19 cellular contexts compared by ENCODE assay signal in the genomic region with DNA sequence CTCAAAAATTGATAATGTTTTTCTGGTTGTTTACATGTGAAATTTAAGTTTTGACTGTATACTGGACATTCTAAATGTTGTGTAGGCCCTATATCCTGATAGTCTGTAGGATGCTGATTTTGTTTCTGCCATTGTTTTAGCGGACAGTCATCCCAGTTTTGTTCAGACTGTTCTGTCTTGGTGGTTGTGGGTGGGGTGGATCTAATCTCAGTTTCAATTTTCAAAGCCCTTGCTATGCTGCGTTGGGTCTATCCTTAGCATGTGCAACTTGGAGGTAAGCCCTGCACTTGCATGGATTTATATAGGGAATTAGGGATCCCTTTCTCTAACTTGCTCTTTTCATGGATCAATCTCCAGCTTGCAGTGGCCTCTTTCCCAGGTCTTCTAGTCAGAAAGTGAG. TPM values are rescaled to one million over a fixed set of nuclear protein-coding genes. Genes with fewer than 3 reads are reported as not detected.
A peak's percentile ranks its signal among the peaks of the same experiment; 100 is the strongest.
DNase-seq lines count a peak whose midpoint lies in the region; ATAC-seq, FAIRE-seq and TF ChIP-seq lines count a peak whose summit lies in the region.
"Had no signal": no experiment of that assay in that cellular context is flagged by ENCODE, and none has a peak within 500 bp of the region (broad histone marks: within the 10 kb centered on the region; RNA-seq: fewer than 3 reads in every experiment).

No MANE protein-coding gene starts in this region.

- H3K9me3 ChIP-seq in mammary epithelial cell (replicated peaks; ENCODE audit: insufficient read depth, low read length) (no peaks in the 10 kb centered on the region), H1 (ENCODE audit: insufficient read depth in 2 of 2, low read depth in 1 of 2, low read length in 1 of 2) (no peaks in the 10 kb centered on the region), osteoblast (ENCODE audit: low read depth, low read length) (no peaks in the 10 kb centered on the region)
- H3K9me3 ChIP-seq: A549; BLaER1 treated with 17β-estradiol and CSF1 and Interleukin-3, amounts not matched to agents 10 nM and 100 nM had no signal

- H3K27me3 Mint-ChIP-seq in MCF 10A (ENCODE audit: insufficient read depth, unreplicated experiment), result no peaks in the 10 kb centered on the region
- H3K27me3 Mint-ChIP-seq: B cell; CD4-positive, alpha-beta T cell had no signal

- peaks cover 5% of the 10 kb centered on the region for H3K4me1 Mint-ChIP-seq in MCF 10A (ENCODE audit: insufficient read depth, unreplicated experiment)
- H3K4me1 Mint-ChIP-seq: B cell had no signal

- no peak overlapping the region for H2AFZ ChIP-seq in mammary epithelial cell (ENCODE audit: low read depth, low read length)
- no peak overlapping the region for H2AFZ ChIP-seq in KMS-11 (ENCODE audit: low read depth)
- H2AFZ ChIP-seq in H1 (ENCODE audit: low read length), result no peak overlapping the region
- peak overlapping the region; percentile 33 for H2AFZ ChIP-seq in osteoblast (ENCODE audit: low read length)

- H3K36me3 Mint-ChIP-seq in MCF 10A (ENCODE audit: insufficient read depth, unreplicated experiment), result peaks cover 17% of the 10 kb centered on the region

- peak overlapping the region; percentile 39 for H3K27ac Mint-ChIP-seq in MCF 10A (ENCODE audit: low read depth, unreplicated experiment)
- H3K27ac Mint-ChIP-seq: B cell; CD4-positive, alpha-beta T cell had no signal

- no peak overlapping the region for H3K9ac ChIP-seq in mammary epithelial cell (ENCODE audit: insufficient read depth, low read length)
- no peak overlapping the region for H3K9ac ChIP-seq in KMS-11
- H3K9ac ChIP-seq in H1 (replicated peaks in 1 of 4; ENCODE audit: extremely low read depth in 1 of 4, low read depth in 3 of 4, low read length in 3 of 4), result no peak overlapping the region
- H3K9ac ChIP-seq: BLaER1 treated with 17β-estradiol and CSF1 and Interleukin-3, amounts not matched to agents 10 nM and 100 nM had no signal

- no peak for TF ChIP-seq EP300 in H1 (IDR thresholded peaks at IDR 0.05; ENCODE audit: borderline replicate concordance in 1 of 2, low read depth in 2 of 2, low read length in 2 of 2)

- no peak for TF ChIP-seq POLR2A in H1 (IDR thresholded peaks at IDR 0.05; ENCODE audit: control extremely low read depth in 1 of 2, low read depth in 2 of 2, low read length in 2 of 2)

- no peak overlapping the region for H3K27ac ChIP-seq in mammary epithelial cell (ENCODE audit: insufficient read depth, low read depth, low read length)
- no peak overlapping the region for H3K27ac ChIP-seq in KMS-11
- no peak overlapping the region for H3K27ac ChIP-seq in H1 (ENCODE audit: low read depth, low read length)
- no peak overlapping the region for H3K27ac ChIP-seq in osteoblast (ENCODE audit: low read depth, low read length)
- H3K27ac ChIP-seq: 22Rv1; A549; BLaER1 treated with 17β-estradiol and CSF1 and Interleukin-3, amounts not matched to agents 10 nM and 100 nM had no signal

- H3K79me2 ChIP-seq in mammary epithelial cell (ENCODE audit: insufficient read depth, low read length), result peaks cover 39% of the 10 kb centered on the region
- peaks cover 38% of the 10 kb centered on the region for H3K79me2 ChIP-seq in KMS-11 (ENCODE audit: insufficient read depth, low read depth)
- H3K79me2 ChIP-seq in H1 (ENCODE audit: control insufficient read depth in 1 of 2, insufficient read depth in 2 of 2, low read length in 2 of 2), result peaks cover 0 to 27% of the 10 kb centered on the region in 2 experiments; a peak in 2 of 4 replicates
- peaks cover 18% of the 10 kb centered on the region for H3K79me2 ChIP-seq in osteoblast (ENCODE audit: insufficient read depth, low read length)

- FAIRE-seq in H1 (lab: Jason Lieb, UNC), result peak; percentile 19
- FAIRE-seq: A549, HepG2 had no signal

- H3K18ac ChIP-seq in H1 (ENCODE audit: extremely low read depth, low read length), result no peak overlapping the region

- H2BK15ac ChIP-seq in H1 (ENCODE audit: low read length), result no peak overlapping the region

- dilution Hi-C loops in mammary epithelial cell (cut with HindIII; ENCODE audit: low sequenced_read_pairs), result no loop called here

- no peak for TF ChIP-seq CTCF in MCF 10A (IDR thresholded peaks at IDR 0.05; ENCODE audit: unreplicated experiment)
- TF ChIP-seq CTCF in mammary epithelial cell (conservative IDR thresholded peaks at IDR 0.05 in 1 of 2, IDR thresholded peaks at IDR 0.05 in 1 of 2; ENCODE audit: extremely low read depth in 1 of 2, insufficient read depth in 1 of 2, low read depth in 1 of 2, low read length in 2 of 2), result no peak
- no peak for TF ChIP-seq CTCF in KMS-11 (conservative IDR thresholded peaks at IDR 0.05; ENCODE audit: low read depth, low read length)
- no peak for TF ChIP-seq CTCF in H1 (IDR thresholded peaks at IDR 0.05; ENCODE audit: control extremely low read depth in 1 of 3, insufficient read depth in 1 of 3, low read depth in 1 of 3, low read length in 3 of 3)
- TF ChIP-seq CTCF in osteoblast (IDR thresholded peaks at IDR 0.05; ENCODE audit: extremely low read depth, low read depth, low read length), result no peak

- TF ChIP-seq RAD21 in H1 (IDR thresholded peaks at IDR 0.05 in 1 of 2, conservative IDR thresholded peaks at IDR 0.05 in 1 of 2; ENCODE audit: low read depth in 2 of 2, low read length in 2 of 2), result no peak

- no peak overlapping the region for H3K23ac ChIP-seq in H1 (ENCODE audit: insufficient read length)

- DNase-seq in MCF 10A (ENCODE audit: unreplicated experiment), result no peak
- DNase-seq in mammary epithelial cell, result no peak
- no peak for DNase-seq in H1 (ENCODE audit: low read depth in 1 of 2, low spot score in 2 of 2)
- DNase-seq in osteoblast (ENCODE audit: insufficient read length, low spot score, missing footprints), result no peak
- DNase-seq in AG08396 (ENCODE audit: low spot score), result no peak
- no peak for DNase-seq in LoVo (ENCODE audit: low spot score)
- DNase-seq: CD4-positive, alpha-beta T cell; DMS153; DMS79; GF-D8; GOT3; HCEC 1CT had no signal

- no peaks in the 10 kb centered on the region for H3K23me2 ChIP-seq in H1 (ENCODE audit: low read depth, low read length)

- no peaks in the 10 kb centered on the region for H4K20me1 ChIP-seq in mammary epithelial cell (ENCODE audit: insufficient read depth, low read length)
- H4K20me1 ChIP-seq in KMS-11 (ENCODE audit: insufficient read depth), result no peaks in the 10 kb centered on the region
- H4K20me1 ChIP-seq in H1 (replicated peaks in 1 of 2; ENCODE audit: control insufficient read depth in 1 of 2, insufficient read depth in 2 of 2, low read length in 2 of 2), result no peaks in the 10 kb centered on the region
- no peaks in the 10 kb centered on the region for H4K20me1 ChIP-seq in osteoblast (ENCODE audit: insufficient read depth, low read length)

- WGBS in mammary epithelial cell (ENCODE audit: low coverage, missing lambda C conversion rate), result 100% methylated on average over 2 of the region's 2 CpGs
- WGBS in H1 (ENCODE audit: extremely low coverage in 1 of 2, insufficient coverage in 1 of 2, insufficient read length in 1 of 2, insufficient replicate concordance in 2 of 2, low coverage in 1 of 2, low lambda C conversion rate in 2 of 2, missing lambda C conversion rate in 1 of 2), 2 experiments, result 93% methylated on average over 2 of the region's 2 CpGs; no CpG with 5 or more reads in 1 of the 2 experiments

- POLR2A ChIA-PET in MCF 10A (lab: Yijun Ruan, JAX), result no interaction called here
- POLR2A ChIA-PET in H1 (lab: Charles Lee; ENCODE audit: partially characterized antibody), result no interaction called here

- no peak overlapping the region for H4K8ac ChIP-seq in H1 (ENCODE audit: extremely low read depth, insufficient read depth, low read length)

- no peak overlapping the region for H3K4me3 Mint-ChIP-seq in MCF 10A (ENCODE audit: unreplicated experiment)
- H3K4me3 Mint-ChIP-seq: B cell; CD4-positive, alpha-beta T cell had no signal

- CTCF ChIA-PET in MCF 10A (lab: Yijun Ruan, JAX), result interaction anchor here (0.8 kb wide), 1 partner anchor 9 kb away, joined by 3 read pairs; no protein-coding TSS in a partner anchor
- CTCF ChIA-PET in mammary epithelial cell (lab: Charles Lee; ENCODE audit: low non-redundant PET), result no interaction called here
- CTCF ChIA-PET in H1 (lab: Charles Lee; ENCODE audit: partially characterized antibody), result interaction anchor here (1.1 kb wide), 1 partner anchor 9 kb away, joined by 5 read pairs; no protein-coding TSS in a partner anchor

- H4K5ac ChIP-seq in H1 (ENCODE audit: insufficient read length, low read depth, low read length), result no peak overlapping the region

- no peak for ATAC-seq in HG03196 (IDR thresholded peaks at IDR 0.05; ENCODE audit: unreplicated experiment)
- ATAC-seq: A549, HepG2 had no signal

- BruUV-seq in MCF 10A (replicated peaks; lab: Mats Ljungman, UMichigan) (no TSS peak), mammary epithelial cell (replicated peaks; lab: Mats Ljungman, UMichigan) (no TSS peak)

- H3K4me2 ChIP-seq in mammary epithelial cell (ENCODE audit: insufficient read depth, low read depth, low read length) (no peak overlapping the region), KMS-11 (peak overlapping the region; percentile 10; the same call in 1 of the 2 replicates), H1 (ENCODE audit: insufficient read depth in 1 of 2, low read depth in 2 of 2, low read length in 2 of 2) (no peak overlapping the region), osteoblast (ENCODE audit: insufficient read depth, low read length) (no peak overlapping the region)
- H3K4me2 ChIP-seq: A549; BLaER1 treated with 17β-estradiol and CSF1 and Interleukin-3, amounts not matched to agents 10 nM and 100 nM had no signal

- no peak overlapping the region for H3K4me3 ChIP-seq in mammary epithelial cell (replicated peaks in 1 of 3; ENCODE audit: insufficient read depth in 1 of 3, low read depth in 2 of 3, low read length in 3 of 3)
- H3K4me3 ChIP-seq in KMS-11 (IDR thresholded peaks at IDR 0.05; ENCODE audit: insufficient read depth, low read depth, low read length), result no peak overlapping the region
- H3K4me3 ChIP-seq in H1 (ENCODE audit: extremely low read depth in 1 of 4, insufficient read depth in 2 of 4, low read depth in 3 of 4, low read length in 4 of 4), result no peak overlapping the region
- no peak overlapping the region for H3K4me3 ChIP-seq in osteoblast (ENCODE audit: insufficient read depth, low read length)
- H3K4me3 ChIP-seq: A549; BLaER1 treated with 17β-estradiol and CSF1 and Interleukin-3, amounts not matched to agents 10 nM and 100 nM had no signal

- H3K36me3 ChIP-seq in mammary epithelial cell (ENCODE audit: insufficient read depth, low read length) (peaks cover 30% of the 10 kb centered on the region), KMS-11 (ENCODE audit: insufficient read depth) (peaks cover 11% of the 10 kb centered on the region; the same call in 1 of the 2 replicates), H1 (ENCODE audit: control insufficient read depth in 2 of 4, insufficient read depth in 4 of 4, low read length in 3 of 4) (peaks cover 0 to 62% (median 17%) of the 10 kb centered on the region in 4 experiments; a peak in 5 of 8 replicates), osteoblast (ENCODE audit: insufficient read depth, low read length) (no peaks in the 10 kb centered on the region)

- no peak overlapping the region for H2BK120ac ChIP-seq in H1 (replicated peaks; ENCODE audit: low read depth, low read length)

- in situ Hi-C loops in mammary epithelial cell (cut with MboI; ENCODE audit: low sequenced_read_pairs in 2 of 2), result loop anchor here in 1 of 2 donors (25.0 kb wide), 1 partner anchor 383 kb away; no protein-coding TSS in a partner anchor

- no peak overlapping the region for H2BK12ac ChIP-seq in H1 (ENCODE audit: low read depth, low read length)

- H4K91ac ChIP-seq in H1 (replicated peaks; ENCODE audit: insufficient read length, low read length), result no peak overlapping the region

- H3K4me1 ChIP-seq in mammary epithelial cell (ENCODE audit: insufficient read depth, low read length), result no peaks in the 10 kb centered on the region
- H3K4me1 ChIP-seq in KMS-11 (ENCODE audit: low read depth, poor library complexity, severe bottlenecking), result peaks cover 46% of the 10 kb centered on the region
- H3K4me1 ChIP-seq in H1 (replicated peaks in 1 of 4; ENCODE audit: control insufficient read depth in 3 of 4, insufficient read depth in 4 of 4, low read length in 3 of 4), result no peaks in the 10 kb centered on the region
- H3K4me1 ChIP-seq in osteoblast (ENCODE audit: insufficient read depth, low read length), result no peaks in the 10 kb centered on the region
- H3K4me1 ChIP-seq: A549 had no signal

- H2BK20ac ChIP-seq in H1 (ENCODE audit: low read length), result no peak overlapping the region

- H3K4ac ChIP-seq in H1 (replicated peaks; ENCODE audit: insufficient read length, low read depth, low read length), result no peak overlapping the region

- no peak overlapping the region for H3K14ac ChIP-seq in H1 (ENCODE audit: insufficient read length)

- H2AK5ac ChIP-seq in H1 (ENCODE audit: low read depth, low read length), result no peak overlapping the region

- H3K56ac ChIP-seq in H1 (replicated peaks; ENCODE audit: insufficient read length, low read depth, low read length), result no peak overlapping the region

- intact Hi-C loops in MCF 10A (cut with micrococcal nuclease), result no loop called here
- intact Hi-C loops in mammary epithelial cell (cut with micrococcal nuclease), result no loop called here

- no peaks in the 10 kb centered on the region for H3K9me3 Mint-ChIP-seq in MCF 10A (ENCODE audit: unreplicated experiment)
- H3K9me3 Mint-ChIP-seq: CD4-positive, alpha-beta T cell had no signal

- no peaks in the 10 kb centered on the region; the same call in 1 of the 2 replicates for H3K79me1 ChIP-seq in H1 (ENCODE audit: low read depth, low read length)

- H2BK5ac ChIP-seq in H1 (ENCODE audit: low read depth, low read length), result no peak overlapping the region

- no peaks in the 10 kb centered on the region for H3K27me3 ChIP-seq in mammary epithelial cell (ENCODE audit: insufficient read depth, low read length)
- H3K27me3 ChIP-seq in KMS-11 (ENCODE audit: insufficient read depth, low read depth), result no peaks in the 10 kb centered on the region
- H3K27me3 ChIP-seq in H1 (replicated peaks in 1 of 4; ENCODE audit: control insufficient read depth in 3 of 4, extremely low read depth in 1 of 4, insufficient read depth in 3 of 4, low read length in 3 of 4), result no peaks in the 10 kb centered on the region
- H3K27me3 ChIP-seq in osteoblast (ENCODE audit: insufficient read depth, low read length), result no peaks in the 10 kb centered on the region
- H3K27me3 ChIP-seq: BLaER1 treated with 17β-estradiol and CSF1 and Interleukin-3, amounts not matched to agents 10 nM and 100 nM had no signal

RNA-seq across cellular contexts. Expression of gene DBF4, which starts 19.1 kb away (rescaled TPM):
- total RNA-seq in MCF 10A (2022), result 19.0 and 27.4 TPM in 2 replicates
- 10 to 100 TPM; 11.2 to 29.3 TPM for total RNA-seq in mammary epithelial cell
- polyA plus RNA-seq in mammary epithelial cell, result 8.2 TPM
- polyA minus RNA-seq in mammary epithelial cell, result 3.5 TPM
- total RNA-seq in H1 (2021; fragmentation: NEBNext Ultra II Directional; extraction: Animal tissue kit (Norgen Biotek cat#: 25700)), result 78.9 and 82.4 TPM in 2 replicates
- polyA plus RNA-seq in H1 (2011; rRNA removed), result 8.7 and 10.0 TPM in 2 replicates
- polyA plus RNA-seq in H1 (2011; cell fraction: cytosol; rRNA removed), result 13.7 TPM
- 14.9 TPM for polyA plus RNA-seq in H1 (2011; cell fraction: nucleus; rRNA removed)
- polyA plus RNA-seq in H1 (2012, experiment 1 of 2), result 20.7 to 55.8 TPM (median 24.4 TPM) in 4 replicates
- polyA plus RNA-seq in H1 (2012, experiment 2 of 2), result 3.2 TPM
- polyA plus RNA-seq in H1 (2013, experiment 1 of 2), result 57.4 TPM
- 58.9 TPM for polyA plus RNA-seq in H1 (2013, experiment 2 of 2)
- 6.7 and 8.1 TPM in 2 replicates for polyA minus RNA-seq in H1 (2011; rRNA and poly(A)+ RNA removed)
- 17.0 TPM for polyA minus RNA-seq in H1 (2011; cell fraction: cytosol; rRNA and poly(A)+ RNA removed)
- polyA minus RNA-seq in H1 (2011; cell fraction: nucleus; rRNA and poly(A)+ RNA removed), result 53.9 TPM
- 12.7 TPM in 2 replicates for total RNA-seq in osteoblast

RNA-seq across cellular contexts. Expression of gene SLC25A40, which starts 19.2 kb away (rescaled TPM):
- 10.7 and 12.8 TPM in 2 replicates for total RNA-seq in MCF 10A (2022)
- 10 to 100 TPM in 1 of 2 donors, 1 to 10 TPM in 1; 9.5 to 14.1 TPM for total RNA-seq in mammary epithelial cell
- 6.5 TPM for polyA plus RNA-seq in mammary epithelial cell
- polyA minus RNA-seq in mammary epithelial cell, result 9.8 TPM
- 17.3 and 22.5 TPM in 2 replicates for total RNA-seq in H1 (2021; fragmentation: NEBNext Ultra II Directional; extraction: Animal tissue kit (Norgen Biotek cat#: 25700))
- 3.2 and 6.5 TPM in 2 replicates for polyA plus RNA-seq in H1 (2011; rRNA removed)
- polyA plus RNA-seq in H1 (2011; cell fraction: cytosol; rRNA removed), result 6.6 TPM
- polyA plus RNA-seq in H1 (2011; cell fraction: nucleus; rRNA removed), result 6.1 TPM
- polyA plus RNA-seq in H1 (2012, experiment 1 of 2), result 6.4 to 16.0 TPM (median 7.1 TPM) in 4 replicates
- polyA plus RNA-seq in H1 (2012, experiment 2 of 2), result 1.8 TPM
- 15.4 TPM for polyA plus RNA-seq in H1 (2013, experiment 1 of 2)
- 14.7 TPM for polyA plus RNA-seq in H1 (2013, experiment 2 of 2)
- 5.5 and 7.4 TPM in 2 replicates for polyA minus RNA-seq in H1 (2011; rRNA and poly(A)+ RNA removed)
- polyA minus RNA-seq in H1 (2011; cell fraction: cytosol; rRNA and poly(A)+ RNA removed), result 4.9 TPM
- polyA minus RNA-seq in H1 (2011; cell fraction: nucleus; rRNA and poly(A)+ RNA removed), result 20.4 TPM
- total RNA-seq in osteoblast, result 11.2 and 11.6 TPM in 2 replicates

RNA-seq across cellular contexts. Expression of gene ADAM22, which starts 38.7 kb away (rescaled TPM):
- total RNA-seq in MCF 10A (2022) (not detected in 2 replicates), mammary epithelial cell (under 1 TPM; 0.33 to 0.67 TPM), osteoblast (0.36 and 0.59 TPM in 2 replicates)
- polyA plus RNA-seq in mammary epithelial cell (0.06 TPM), H1 (2011; rRNA removed) (4.6 and 5.6 TPM in 2 replicates)
- polyA minus RNA-seq in mammary epithelial cell, result not detected
- 17.9 and 21.4 TPM in 2 replicates for total RNA-seq in H1 (2021; fragmentation: NEBNext Ultra II Directional; extraction: Animal tissue kit (Norgen Biotek cat#: 25700))
- polyA plus RNA-seq in H1 (2011; cell fraction: cytosol; rRNA removed), result 5.9 TPM
- polyA plus RNA-seq in H1 (2011; cell fraction: nucleus; rRNA removed), result 12.7 TPM
- polyA plus RNA-seq in H1 (2012, experiment 1 of 2), result 4.7 to 8.4 TPM (median 7.7 TPM) in 4 replicates
- 0.30 TPM for polyA plus RNA-seq in H1 (2012, experiment 2 of 2)
- polyA plus RNA-seq in H1 (2013, experiment 1 of 2), result 9.4 TPM
- 8.8 TPM for polyA plus RNA-seq in H1 (2013, experiment 2 of 2)
- polyA minus RNA-seq in H1 (2011; rRNA and poly(A)+ RNA removed), result 29.0 and 53.2 TPM in 2 replicates
- 12.3 TPM for polyA minus RNA-seq in H1 (2011; cell fraction: cytosol; rRNA and poly(A)+ RNA removed)
- 42.5 TPM for polyA minus RNA-seq in H1 (2011; cell fraction: nucleus; rRNA and poly(A)+ RNA removed)

Comparison
In these comparisons a context has a peak if more than half of its experiments do, and no peak if none do; other contexts are left out.
1. RNA of gene ADAM22, which starts 38.7 kb away (total RNA-seq): 17.9 to 21.4 TPM in H1; 0.33 to 0.67 TPM in mammary epithelial cell, 0.36 to 0.59 TPM in osteoblast and not detected in MCF 10A; every median in the first group is over 10 times any median in the second.